In the genomic region with DNA sequence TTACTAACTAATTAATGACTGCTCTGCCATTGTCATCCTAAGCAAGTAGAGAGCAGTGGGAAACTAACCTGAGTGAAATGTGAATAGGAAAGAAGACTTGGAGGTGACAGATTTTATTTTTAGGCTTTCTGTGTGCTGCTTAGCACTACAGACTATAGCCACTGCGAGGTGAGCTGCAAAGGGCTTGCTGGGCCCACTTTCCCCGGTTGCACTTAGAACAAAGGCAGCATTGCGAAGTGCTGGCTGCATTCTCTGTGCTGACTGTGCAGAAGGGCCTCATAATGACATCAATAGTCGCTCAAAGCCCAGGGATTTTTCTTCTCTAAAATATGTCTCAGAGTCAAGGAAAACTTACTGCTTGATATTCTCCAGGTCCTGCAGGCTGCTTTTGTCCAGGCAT, we compare ENCODE assay signal across 1 cellular context.
TF ChIP-seq lines count a peak whose summit lies in the region.

No MANE protein-coding gene starts in this region.

TF ChIP-seq in H1, 55 proteins besides CTCF, POLR2A, EP300 and RAD21:
- TF ChIP-seq SIX5 (IDR thresholded peaks at IDR 0.05; ENCODE audit: low read depth, low read length) (no peak), TEAD4 (IDR thresholded peaks at IDR 0.05; ENCODE audit: low read depth, low read length) (no peak), NRF1 (IDR thresholded peaks at IDR 0.05; ENCODE audit: low read depth, low read length) (no peak), SAP30 (IDR thresholded peaks at IDR 0.05; ENCODE audit: insufficient read depth, insufficient replicate concordance, low read length) (no peak), RBBP5 (IDR thresholded peaks at IDR 0.05; ENCODE audit: borderline replicate concordance, low read depth, low read length) (no peak), SIN3A (conservative IDR thresholded peaks at IDR 0.05 in 1 of 2, IDR thresholded peaks at IDR 0.05 in 1 of 2; ENCODE audit: low read depth in 1 of 2, low read length in 2 of 2) (no peak), TCF12 (IDR thresholded peaks at IDR 0.05; ENCODE audit: low read depth, low read length) (no peak), SRF (IDR thresholded peaks at IDR 0.05; ENCODE audit: low read depth, low read length) (no peak), JUN (IDR thresholded peaks at IDR 0.05; ENCODE audit: low read depth, low read length) (no peak), TAF7 (optimal IDR thresholded peaks at IDR 0.05; ENCODE audit: borderline replicate concordance, low read depth, low read length) (no peak), BCL11A (IDR thresholded peaks at IDR 0.05; ENCODE audit: low read depth in 2 of 2, low read length in 2 of 2) (no peak), HDAC2 (IDR thresholded peaks at IDR 0.05; ENCODE audit: borderline replicate concordance in 1 of 2, low read depth in 2 of 2, low read length in 2 of 2) (no peak), JUND (IDR thresholded peaks at IDR 0.05; ENCODE audit: low read length) (no peak), KDM1A (IDR thresholded peaks at IDR 0.05; ENCODE audit: borderline replicate concordance, low read length) (no peak), TAF1 (IDR thresholded peaks at IDR 0.05; ENCODE audit: low read depth, low read length) (no peak)
- TF ChIP-seq, protein P1, sequence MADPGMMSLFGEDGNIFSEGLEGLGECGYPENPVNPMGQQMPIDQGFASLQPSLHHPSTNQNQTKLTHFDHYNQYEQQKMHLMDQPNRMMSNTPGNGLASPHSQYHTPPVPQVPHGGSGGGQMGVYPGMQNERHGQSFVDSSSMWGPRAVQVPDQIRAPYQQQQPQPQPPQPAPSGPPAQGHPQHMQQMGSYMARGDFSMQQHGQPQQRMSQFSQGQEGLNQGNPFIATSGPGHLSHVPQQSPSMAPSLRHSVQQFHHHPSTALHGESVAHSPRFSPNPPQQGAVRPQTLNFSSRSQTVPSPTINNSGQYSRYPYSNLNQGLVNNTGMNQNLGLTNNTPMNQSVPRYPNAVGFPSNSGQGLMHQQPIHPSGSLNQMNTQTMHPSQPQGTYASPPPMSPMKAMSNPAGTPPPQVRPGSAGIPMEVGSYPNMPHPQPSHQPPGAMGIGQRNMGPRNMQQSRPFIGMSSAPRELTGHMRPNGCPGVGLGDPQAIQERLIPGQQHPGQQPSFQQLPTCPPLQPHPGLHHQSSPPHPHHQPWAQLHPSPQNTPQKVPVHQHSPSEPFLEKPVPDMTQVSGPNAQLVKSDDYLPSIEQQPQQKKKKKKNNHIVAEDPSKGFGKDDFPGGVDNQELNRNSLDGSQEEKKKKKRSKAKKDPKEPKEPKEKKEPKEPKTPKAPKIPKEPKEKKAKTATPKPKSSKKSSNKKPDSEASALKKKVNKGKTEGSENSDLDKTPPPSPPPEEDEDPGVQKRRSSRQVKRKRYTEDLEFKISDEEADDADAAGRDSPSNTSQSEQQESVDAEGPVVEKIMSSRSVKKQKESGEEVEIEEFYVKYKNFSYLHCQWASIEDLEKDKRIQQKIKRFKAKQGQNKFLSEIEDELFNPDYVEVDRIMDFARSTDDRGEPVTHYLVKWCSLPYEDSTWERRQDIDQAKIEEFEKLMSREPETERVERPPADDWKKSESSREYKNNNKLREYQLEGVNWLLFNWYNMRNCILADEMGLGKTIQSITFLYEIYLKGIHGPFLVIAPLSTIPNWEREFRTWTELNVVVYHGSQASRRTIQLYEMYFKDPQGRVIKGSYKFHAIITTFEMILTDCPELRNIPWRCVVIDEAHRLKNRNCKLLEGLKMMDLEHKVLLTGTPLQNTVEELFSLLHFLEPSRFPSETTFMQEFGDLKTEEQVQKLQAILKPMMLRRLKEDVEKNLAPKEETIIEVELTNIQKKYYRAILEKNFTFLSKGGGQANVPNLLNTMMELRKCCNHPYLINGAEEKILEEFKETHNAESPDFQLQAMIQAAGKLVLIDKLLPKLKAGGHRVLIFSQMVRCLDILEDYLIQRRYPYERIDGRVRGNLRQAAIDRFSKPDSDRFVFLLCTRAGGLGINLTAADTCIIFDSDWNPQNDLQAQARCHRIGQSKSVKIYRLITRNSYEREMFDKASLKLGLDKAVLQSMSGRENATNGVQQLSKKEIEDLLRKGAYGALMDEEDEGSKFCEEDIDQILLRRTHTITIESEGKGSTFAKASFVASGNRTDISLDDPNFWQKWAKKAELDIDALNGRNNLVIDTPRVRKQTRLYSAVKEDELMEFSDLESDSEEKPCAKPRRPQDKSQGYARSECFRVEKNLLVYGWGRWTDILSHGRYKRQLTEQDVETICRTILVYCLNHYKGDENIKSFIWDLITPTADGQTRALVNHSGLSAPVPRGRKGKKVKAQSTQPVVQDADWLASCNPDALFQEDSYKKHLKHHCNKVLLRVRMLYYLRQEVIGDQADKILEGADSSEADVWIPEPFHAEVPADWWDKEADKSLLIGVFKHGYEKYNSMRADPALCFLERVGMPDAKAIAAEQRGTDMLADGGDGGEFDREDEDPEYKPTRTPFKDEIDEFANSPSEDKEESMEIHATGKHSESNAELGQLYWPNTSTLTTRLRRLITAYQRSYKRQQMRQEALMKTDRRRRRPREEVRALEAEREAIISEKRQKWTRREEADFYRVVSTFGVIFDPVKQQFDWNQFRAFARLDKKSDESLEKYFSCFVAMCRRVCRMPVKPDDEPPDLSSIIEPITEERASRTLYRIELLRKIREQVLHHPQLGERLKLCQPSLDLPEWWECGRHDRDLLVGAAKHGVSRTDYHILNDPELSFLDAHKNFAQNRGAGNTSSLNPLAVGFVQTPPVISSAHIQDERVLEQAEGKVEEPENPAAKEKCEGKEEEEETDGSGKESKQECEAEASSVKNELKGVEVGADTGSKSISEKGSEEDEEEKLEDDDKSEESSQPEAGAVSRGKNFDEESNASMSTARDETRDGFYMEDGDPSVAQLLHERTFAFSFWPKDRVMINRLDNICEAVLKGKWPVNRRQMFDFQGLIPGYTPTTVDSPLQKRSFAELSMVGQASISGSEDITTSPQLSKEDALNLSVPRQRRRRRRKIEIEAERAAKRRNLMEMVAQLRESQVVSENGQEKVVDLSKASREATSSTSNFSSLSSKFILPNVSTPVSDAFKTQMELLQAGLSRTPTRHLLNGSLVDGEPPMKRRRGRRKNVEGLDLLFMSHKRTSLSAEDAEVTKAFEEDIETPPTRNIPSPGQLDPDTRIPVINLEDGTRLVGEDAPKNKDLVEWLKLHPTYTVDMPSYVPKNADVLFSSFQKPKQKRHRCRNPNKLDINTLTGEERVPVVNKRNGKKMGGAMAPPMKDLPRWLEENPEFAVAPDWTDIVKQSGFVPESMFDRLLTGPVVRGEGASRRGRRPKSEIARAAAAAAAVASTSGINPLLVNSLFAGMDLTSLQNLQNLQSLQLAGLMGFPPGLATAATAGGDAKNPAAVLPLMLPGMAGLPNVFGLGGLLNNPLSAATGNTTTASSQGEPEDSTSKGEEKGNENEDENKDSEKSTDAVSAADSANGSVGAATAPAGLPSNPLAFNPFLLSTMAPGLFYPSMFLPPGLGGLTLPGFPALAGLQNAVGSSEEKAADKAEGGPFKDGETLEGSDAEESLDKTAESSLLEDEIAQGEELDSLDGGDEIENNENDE (IDR thresholded peaks at IDR 0.05; ENCODE audit: insufficient replicate concordance, low read length), result no peak
